In genomic region chr7:111650456-111650999, GRCh38 we compare ENCODE assay signal across 12 cellular contexts.
A peak's percentile ranks its signal among the peaks of the same experiment; 100 is the strongest.
DNase-seq lines count a peak whose midpoint lies in the region; ATAC-seq, FAIRE-seq and TF ChIP-seq lines count a peak whose summit lies in the region.
"Had no signal": no experiment of that assay in that cellular context is flagged by ENCODE, and none has a peak within 500 bp of the region (broad histone marks: within the 10 kb centered on the region; RNA-seq: fewer than 3 reads in every experiment).

No MANE protein-coding gene starts in this region.

- TF ChIP-seq CTCF in sigmoid colon (IDR thresholded peaks at IDR 0.05), result no peak

- CTCF ChIA-PET in activated CD8-positive, alpha-beta memory T cell treated with anti-CD3 and anti-CD28 coated beads, Interleukin-2, amount 10 ng/mL, durations not matched to agents 7 days and 5 days (lab: Charles Lee), result no interaction called here

- H3K27me3 ChIP-seq in sigmoid colon, result no peaks in the 10 kb centered on the region

- no peaks in the 10 kb centered on the region for H3K4me1 Mint-ChIP-seq in activated CD8-positive, alpha-beta memory T cell treated with anti-CD3 and anti-CD28 coated beads, Interleukin-2, amount 10 ng/mL, durations not matched to agents 7 days and 5 days
- H3K4me1 Mint-ChIP-seq: neural crest cell had no signal

- no peak overlapping the region for H3K4me3 Mint-ChIP-seq in activated CD8-positive, alpha-beta memory T cell treated with anti-CD3 and anti-CD28 coated beads, Interleukin-2, amount 10 ng/mL, durations not matched to agents 7 days and 5 days
- H3K4me3 Mint-ChIP-seq: neural crest cell had no signal

- peaks cover 2% of the 10 kb centered on the region for H3K9me3 Mint-ChIP-seq in activated CD8-positive, alpha-beta memory T cell treated with anti-CD3 and anti-CD28 coated beads, Interleukin-2, amount 10 ng/mL, durations not matched to agents 7 days and 5 days (ENCODE audit: low read depth)

- no peak for TF ChIP-seq EP300 in sigmoid colon (IDR thresholded peaks at IDR 0.05)

- peaks cover 6% of the 10 kb centered on the region for H3K27me3 Mint-ChIP-seq in activated CD8-positive, alpha-beta memory T cell treated with anti-CD3 and anti-CD28 coated beads, Interleukin-2, amount 10 ng/mL, durations not matched to agents 7 days and 5 days

- 42 to 58% methylated on average over 5 of the region's 5 CpGs for WGBS in sigmoid colon, 2 donors

- peak; percentile 95 for FAIRE-seq in endometrium (lab: Jason Lieb, UNC)

- DNase-seq in NCI-H1694 treated with DMSO at 0.1 percent for 48 hours (lab: John Stamatoyannopoulos, UW), result peak; percentile 22
- DNase-seq in NCI-H1694 (lab: John Stamatoyannopoulos, UW), result no peak
- peak; percentile 68 for DNase-seq in NCI-H2171 (lab: John Stamatoyannopoulos, UW)
- peak; percentile 3 for DNase-seq in renal cortical epithelial cell (ENCODE audit: low read depth)
- no peak for DNase-seq in sigmoid colon
- DNase-seq in activated CD8-positive, alpha-beta memory T cell treated with anti-CD3 and anti-CD28 coated beads, Interleukin-2, amount 10 ng/mL, durations not matched to agents 7 days and 5 days, result no peak
- DNase-seq: NCI-H187; stimulated activated CD4-positive, alpha-beta T cell treated with anti-CD3 and anti-CD28 coated beads, Interleukin-12 subunit alpha, Interleukin-12 subunit beta, amount 100 ng/mL, for 4 hours; stimulated activated CD8-positive, alpha-beta memory T cell treated with anti-CD3 and anti-CD28 coated beads, Interleukin-4, amount 100 ng/mL, for 48 hours had no signal

- intact Hi-C loops in sigmoid colon (cut with DNase I), result no loop called here

- no peak overlapping the region for H3K4me3 ChIP-seq in sigmoid colon

- H3K27ac ChIP-seq in sigmoid colon, result no peak overlapping the region

- no peak overlapping the region for H3K27ac Mint-ChIP-seq in activated CD8-positive, alpha-beta memory T cell treated with anti-CD3 and anti-CD28 coated beads, Interleukin-2, amount 10 ng/mL, durations not matched to agents 7 days and 5 days

- ATAC-seq in HG02938 (IDR thresholded peaks at IDR 0.05; ENCODE audit: unreplicated experiment), result no peak
- ATAC-seq in activated CD8-positive, alpha-beta memory T cell treated with anti-CD3 and anti-CD28 coated beads, Interleukin-2, amount 10 ng/mL, durations not matched to agents 7 days and 5 days, result no peak

- no peak for TF ChIP-seq POLR2A in sigmoid colon (IDR thresholded peaks at IDR 0.05)

- no peaks in the 10 kb centered on the region for H3K36me3 ChIP-seq in sigmoid colon

- peaks cover 0 to 8% (median 0%) of the 10 kb centered on the region in 4 donors for H3K4me1 ChIP-seq in sigmoid colon

- no peaks in the 10 kb centered on the region for H3K9me3 ChIP-seq in sigmoid colon

- H3K36me3 Mint-ChIP-seq in activated CD8-positive, alpha-beta memory T cell treated with anti-CD3 and anti-CD28 coated beads, Interleukin-2, amount 10 ng/mL, durations not matched to agents 7 days and 5 days, result peaks cover 2% of the 10 kb centered on the region

Comparison
In these comparisons a context has a peak if more than half of its experiments do, and no peak if none do; other contexts are left out.
1. DNase-seq: peak in NCI-H1694 treated with DMSO at 0.1 percent for 48 hours (single experiment), NCI-H2171 (single experiment) and renal cortical epithelial cell (single experiment); none in NCI-H1694 (single experiment), sigmoid colon (single experiment) and activated CD8-positive, alpha-beta memory T cell treated with anti-CD3 and anti-CD28 coated beads, Interleukin-2, amount 10 ng/mL, durations not matched to agents 7 days and 5 days (single experiment).